29 cellular contexts compared by ENCODE assay signal in genomic region chr1:26354972-26355371, GRCh38. TPM values are rescaled to one million over a fixed set of nuclear protein-coding genes. Genes with fewer than 3 reads are reported as not detected.
"Had no signal": no experiment of that assay in that cellular context is flagged by ENCODE, and none has a peak within 500 bp of the region (broad histone marks: within the 10 kb centered on the region; RNA-seq: fewer than 3 reads in every experiment).

No MANE protein-coding gene starts in this region.

- H3K27ac Mint-ChIP-seq: activated CD4-positive, alpha-beta T cell treated with anti-CD3 and anti-CD28 coated beads, Interleukin-2, amount 10 ng/mL, durations not matched to agents 7 days and 5 days; activated CD8-positive, alpha-beta T cell treated with anti-CD3 and anti-CD28 coated beads for 36 hours; activated naive CD8-positive, alpha-beta T cell treated with anti-CD3 and anti-CD28 coated beads, Interleukin-2, amount 50 U/mL, for 24 hours; activated T-helper 2 cell treated with anti-CD3 and anti-CD28 coated beads, Interferon-gamma antibody, Interleukin-2, Interleukin-4, amounts not matched to agents 10 μg/mL and 5 μg/mL and 100 μg/mL, durations not matched to agents 14 hours and 24 hours and 36 hours; mesothelial cell of epicardium; stimulated activated naive B cell treated with anti-CD40 and anti-IgM and Interleukin-4, amounts not matched to agents 10 μg/mL and 1 μg/mL and 100 μg/mL, for 72 hours had no signal

- H3K4me3 Mint-ChIP-seq: activated CD4-positive, alpha-beta T cell treated with anti-CD3 and anti-CD28 coated beads, Interleukin-2, amount 10 ng/mL, durations not matched to agents 7 days and 5 days; activated CD8-positive, alpha-beta T cell treated with anti-CD3 and anti-CD28 coated beads for 36 hours; activated naive CD4-positive, alpha-beta T cell treated with anti-CD3 and anti-CD28 coated beads, Interleukin-2, amount 50 U/mL, for 24 hours; activated naive CD8-positive, alpha-beta T cell treated with anti-CD3 and anti-CD28 coated beads, Interleukin-2, amount 50 U/mL, for 24 hours; naive thymus-derived CD4-positive, alpha-beta T cell; stimulated activated naive B cell treated with anti-CD40 and anti-IgM and Interleukin-4, amounts not matched to agents 10 μg/mL and 1 μg/mL and 100 μg/mL, for 72 hours had no signal

- H3K4me1 ChIP-seq: breast epithelium, psoas muscle had no signal

- H3K27ac ChIP-seq: breast epithelium, gastroesophageal sphincter, pancreas, psoas muscle, tibial artery had no signal

- H3K36me3 Mint-ChIP-seq: activated naive CD4-positive, alpha-beta T cell treated with anti-CD3 and anti-CD28 coated beads, Interleukin-2, amount 50 U/mL, for 24 hours; mesothelial cell of epicardium; naive thymus-derived CD4-positive, alpha-beta T cell; stimulated activated naive B cell treated with anti-CD40 and anti-IgM and Interleukin-4, amounts not matched to agents 10 μg/mL and 1 μg/mL and 100 μg/mL, for 72 hours had no signal

- H3K36me3 ChIP-seq: breast epithelium, gastroesophageal sphincter, pancreas, suprapubic skin, tibial artery had no signal

- H3K27me3 Mint-ChIP-seq: activated CD8-positive, alpha-beta T cell treated with anti-CD3 and anti-CD28 coated beads for 36 hours; activated naive CD4-positive, alpha-beta T cell treated with anti-CD3 and anti-CD28 coated beads, Interleukin-2, amount 50 U/mL, for 24 hours had no signal

- DNase-seq: activated CD4-positive, alpha-beta T cell treated with anti-CD3 and anti-CD28 coated beads, Interleukin-2, amount 10 ng/mL, durations not matched to agents 7 days and 5 days; activated CD8-positive, alpha-beta T cell treated with anti-CD3 and anti-CD28 coated beads for 36 hours; activated naive CD8-positive, alpha-beta T cell treated with anti-CD3 and anti-CD28 coated beads, Interleukin-2, amount 50 U/mL, for 24 hours; activated T-cell treated with anti-CD3 and anti-CD28 coated beads, Interleukin-2, amount 50 U/mL, for 48 hours; amygdala; central memory CD4-positive, alpha-beta T cell; dermis blood vessel endothelial cell; effector CD4-positive, alpha-beta T cell; hippocampal formation; naive thymus-derived CD4-positive, alpha-beta T cell; nucleus accumbens; pancreas; psoas muscle; stimulated activated CD4-positive, alpha-beta T cell treated with anti-CD3 and anti-CD28 coated beads, Interleukin-1b, Interleukin-23, amount 100 ng/mL, for 48 hours; stimulated activated naive B cell treated with anti-CD40 and anti-IgM and Interleukin-4, amounts not matched to agents 10 μg/mL and 1 μg/mL and 100 μg/mL, for 72 hours; tibial artery had no signal

- ATAC-seq: activated CD8-positive, alpha-beta T cell treated with anti-CD3 and anti-CD28 coated beads for 36 hours; activated naive CD8-positive, alpha-beta T cell treated with anti-CD3 and anti-CD28 coated beads, Interleukin-2, amount 50 U/mL, for 24 hours; gastroesophageal sphincter; naive thymus-derived CD4-positive, alpha-beta T cell; psoas muscle; stimulated activated naive B cell treated with anti-CD40 and anti-IgM and Interleukin-4, amounts not matched to agents 10 μg/mL and 1 μg/mL and 100 μg/mL, for 72 hours had no signal

- H3K4me2 ChIP-seq: smooth muscle cell had no signal

- H3K4me3 ChIP-seq: breast epithelium, gastroesophageal sphincter, pancreas, psoas muscle, smooth muscle cell, suprapubic skin, tibial artery had no signal

- H3K9me3 ChIP-seq: breast epithelium, gastroesophageal sphincter, pancreas, psoas muscle, suprapubic skin, tibial artery had no signal

- H3K9me3 Mint-ChIP-seq: activated CD4-positive, alpha-beta T cell treated with anti-CD3 and anti-CD28 coated beads, Interleukin-2, amount 10 ng/mL, durations not matched to agents 7 days and 5 days; activated CD8-positive, alpha-beta T cell treated with anti-CD3 and anti-CD28 coated beads for 36 hours; activated naive CD4-positive, alpha-beta T cell treated with anti-CD3 and anti-CD28 coated beads, Interleukin-2, amount 50 U/mL, for 24 hours; activated naive CD8-positive, alpha-beta T cell treated with anti-CD3 and anti-CD28 coated beads, Interleukin-2, amount 50 U/mL, for 24 hours; activated T-helper 2 cell treated with anti-CD3 and anti-CD28 coated beads, Interferon-gamma antibody, Interleukin-2, Interleukin-4, amounts not matched to agents 10 μg/mL and 5 μg/mL and 100 μg/mL, durations not matched to agents 14 hours and 24 hours and 36 hours; mesothelial cell of epicardium; naive thymus-derived CD4-positive, alpha-beta T cell; stimulated activated naive B cell treated with anti-CD40 and anti-IgM and Interleukin-4, amounts not matched to agents 10 μg/mL and 1 μg/mL and 100 μg/mL, for 72 hours had no signal

RNA-seq across cellular contexts. Expression of gene CRYBG2, which starts 1.0 kb away (rescaled TPM):
- total RNA-seq: dermis blood vessel endothelial cell had no signal

RNA-seq across cellular contexts. Expression of gene ZNF683, which starts 17.6 kb away (rescaled TPM):
- total RNA-seq: activated T-helper 2 cell treated with anti-CD3 and anti-CD28 coated beads, Interferon-gamma antibody, Interleukin-2, Interleukin-4, amounts not matched to agents 10 μg/mL and 5 μg/mL and 100 μg/mL, durations not matched to agents 14 hours and 24 hours and 36 hours; dermis blood vessel endothelial cell; left colon; lower leg skin; mesothelial cell of epicardium; psoas muscle; smooth muscle cell; suprapubic skin; T-helper 1 cell treated with Interleukin-12 subunit alpha and Interleukin-12 subunit beta and Interleukin-4 antibody, amounts not matched to agents 30 ng/mL and 1 ng/mL, for 36 hours; urinary bladder had no signal
- polyA plus RNA-seq: keratinocyte; naive thymus-derived CD4-positive, alpha-beta T cell; neural cell; smooth muscle cell had no signal

RNA-seq across cellular contexts. Expression of gene CD52, which starts 37.2 kb away (rescaled TPM):
- total RNA-seq: dermis blood vessel endothelial cell, smooth muscle cell had no signal
- polyA plus RNA-seq: neural cell had no signal

RNA-seq across cellular contexts. Expression of gene LIN28A, which starts 55.6 kb away (rescaled TPM):
- total RNA-seq: activated CD4-positive, alpha-beta T cell treated with anti-CD3 and anti-CD28 coated beads, Interleukin-2, amount 10 ng/mL, durations not matched to agents 7 days and 5 days; activated CD8-positive, alpha-beta T cell treated with anti-CD3 and anti-CD28 coated beads for 36 hours; activated T-helper 2 cell treated with anti-CD3 and anti-CD28 coated beads, Interferon-gamma antibody, Interleukin-2, Interleukin-4, amounts not matched to agents 10 μg/mL and 5 μg/mL and 100 μg/mL, durations not matched to agents 14 hours and 24 hours and 36 hours; breast epithelium; dermis blood vessel endothelial cell; gastroesophageal sphincter; left colon; lower leg skin; naive thymus-derived CD4-positive, alpha-beta T cell; psoas muscle; smooth muscle cell; suprapubic skin; T-helper 1 cell treated with Interleukin-12 subunit alpha and Interleukin-12 subunit beta and Interleukin-4 antibody, amounts not matched to agents 30 ng/mL and 1 ng/mL, for 36 hours; urinary bladder had no signal
- polyA plus RNA-seq: keratinocyte; naive thymus-derived CD4-positive, alpha-beta T cell; pancreas; psoas muscle; urinary bladder had no signal
